13 cellular contexts compared by ENCODE assay signal in the genomic region with DNA sequence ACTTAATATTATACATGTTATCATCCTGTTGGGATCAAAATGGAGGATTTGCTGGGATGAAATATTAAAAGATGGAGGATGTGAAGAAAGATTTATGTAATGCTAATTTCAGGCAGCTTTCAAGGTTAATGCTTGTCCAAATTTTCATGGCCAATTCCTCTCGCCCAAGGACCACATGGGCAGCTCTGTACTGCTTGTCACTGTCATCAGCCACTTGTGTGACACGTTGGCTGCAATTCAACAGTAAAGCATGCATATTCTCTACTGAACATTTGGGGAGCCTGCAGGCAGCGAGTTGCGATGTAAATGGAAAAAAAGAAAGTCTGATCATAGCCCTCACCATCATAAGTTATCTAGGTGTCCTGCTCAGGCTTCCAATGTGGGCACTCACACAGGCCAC.
DNase-seq lines count a peak whose midpoint lies in the region; ATAC-seq, FAIRE-seq and TF ChIP-seq lines count a peak whose summit lies in the region.
"Had no signal": no experiment of that assay in that cellular context is flagged by ENCODE, and none has a peak within 500 bp of the region (broad histone marks: within the 10 kb centered on the region; RNA-seq: fewer than 3 reads in every experiment).

No MANE protein-coding gene starts in this region.

- FAIRE-seq in H54 (lab: Jason Lieb, UNC): no peak
- FAIRE-seq: GM12892 had no signal

- H3K4me1 ChIP-seq in left ventricle myocardium inferior: peaks cover 32% of the 10 kb centered on the region
- H3K4me1 ChIP-seq in prostate gland (replicated peaks): no peaks in the 10 kb centered on the region
- no peaks in the 10 kb centered on the region for H3K4me1 ChIP-seq in uterus
- H3K4me1 ChIP-seq: colonic mucosa had no signal

- TF ChIP-seq CTCF in left ventricle myocardium inferior (IDR thresholded peaks at IDR 0.05; ENCODE audit: borderline replicate concordance): no peak
- TF ChIP-seq CTCF in prostate gland (IDR thresholded peaks at IDR 0.05): no peak
- TF ChIP-seq CTCF in uterus (IDR thresholded peaks at IDR 0.05): no peak

- intact Hi-C loops in Right ventricle myocardium superior (cut with DNase I) (no loop called here), Right ventricle myocardium inferior (cut with DNase I) (loop anchor here (5.0 kb wide), 1 partner anchor 1934 kb away; no protein-coding TSS in a partner anchor), left ventricle myocardium inferior (cut with micrococcal nuclease) (no loop called here), prostate gland (cut with DNase I) (loop anchor here (10.0 kb wide), 1 partner anchor 61 kb away; no protein-coding TSS in a partner anchor), uterus (cut with DNase I; ENCODE audit: low total_unique reads) (no loop called here)

- H3K27ac ChIP-seq in left ventricle myocardium inferior (replicated peaks) (peak overlapping the region; percentile 81), prostate gland (peak overlapping the region; percentile 43 to 48), uterus (peak overlapping the region; percentile 74 to 88)
- H3K27ac ChIP-seq: colonic mucosa had no signal

- H3K36me3 ChIP-seq in left ventricle myocardium inferior (no peaks in the 10 kb centered on the region), prostate gland (no peaks in the 10 kb centered on the region), uterus (no peaks in the 10 kb centered on the region)
- H3K36me3 ChIP-seq: colonic mucosa had no signal

- ATAC-seq in Right ventricle myocardium superior (ENCODE audit: poor library complexity): peak; percentile 61
- ATAC-seq in Right ventricle myocardium inferior: no peak
- ATAC-seq in GM21381 (IDR thresholded peaks at IDR 0.05; ENCODE audit: unreplicated experiment): no peak

- H3K27me3 ChIP-seq in left ventricle myocardium inferior (ENCODE audit: low read depth) (no peaks in the 10 kb centered on the region), prostate gland (replicated peaks; ENCODE audit: insufficient read depth) (no peaks in the 10 kb centered on the region), uterus (no peaks in the 10 kb centered on the region)
- H3K27me3 ChIP-seq: colonic mucosa had no signal

- no peak for DNase-seq in Right ventricle myocardium superior
- DNase-seq in Right ventricle myocardium inferior (ENCODE audit: missing footprints): no peak
- no peak for DNase-seq in left ventricle myocardium inferior
- DNase-seq in prostate gland (ENCODE audit: low spot score): no peak
- DNase-seq in uterus: no peak
- DNase-seq in Ammon's horn (ENCODE audit: low spot score): no peak
- no peak for DNase-seq in H54 (ENCODE audit: insufficient read length, low spot score)
- DNase-seq: activated CD4-positive, alpha-beta T cell treated with anti-CD3 and anti-CD28 coated beads, Interleukin-2, amount 50 U/mL, for 1 hour; amniotic stem cell; colonic mucosa; NK-92 treated with Interleukin-12 subunit alpha and Interleukin-12 subunit beta, amount 100 ng/mL, for 24 hours had no signal

- no peak for TF ChIP-seq POLR2A in prostate gland (IDR thresholded peaks at IDR 0.05)
- TF ChIP-seq POLR2A in uterus (IDR thresholded peaks at IDR 0.05): no peak
- TF ChIP-seq POLR2A in H54 (IDR thresholded peaks at IDR 0.05; ENCODE audit: low read depth, low read length): no peak

- H3K9me3 ChIP-seq in left ventricle myocardium inferior (replicated peaks): no peaks in the 10 kb centered on the region
- no peaks in the 10 kb centered on the region for H3K9me3 ChIP-seq in prostate gland
- no peaks in the 10 kb centered on the region for H3K9me3 ChIP-seq in uterus
- H3K9me3 ChIP-seq: colonic mucosa had no signal

- WGBS in prostate gland: 74% methylated on average over 4 of the region's 4 CpGs

- H3K4me3 ChIP-seq in left ventricle myocardium inferior (no peak overlapping the region), prostate gland (no peak overlapping the region), uterus (no peak overlapping the region)
- H3K4me3 ChIP-seq: colonic mucosa had no signal

Comparison
In these comparisons a context has a peak if more than half of its experiments do, and no peak if none do; other contexts are left out.
1. intact Hi-C loops: an anchor here in Right ventricle myocardium inferior (5.0 kb wide) and prostate gland (10.0 kb wide); none called in Right ventricle myocardium superior, left ventricle myocardium inferior and uterus.